17 cellular contexts compared by ENCODE assay signal in genomic region chr4:119661231-119661630, GRCh38. TPM values are rescaled to one million over a fixed set of nuclear protein-coding genes. Genes with fewer than 3 reads are reported as not detected.
DNase-seq lines count a peak whose midpoint lies in the region; ATAC-seq, FAIRE-seq and TF ChIP-seq lines count a peak whose summit lies in the region.
"Had no signal": no experiment of that assay in that cellular context is flagged by ENCODE, and none has a peak within 500 bp of the region (broad histone marks: within the 10 kb centered on the region; RNA-seq: fewer than 3 reads in every experiment).

No MANE protein-coding gene starts in this region.

- H3K27me3 ChIP-seq in HepG2 (ENCODE audit: control insufficient read depth in 1 of 2, insufficient read depth in 2 of 2, low read length in 2 of 2) (no peaks in the 10 kb centered on the region), right lobe of liver (no peaks in the 10 kb centered on the region), K562 (ENCODE audit: control insufficient read depth in 2 of 2, insufficient read depth in 2 of 2, low read length in 2 of 2) (no peaks in the 10 kb centered on the region), H7 (ENCODE audit: control insufficient read depth, insufficient read depth, low read length) (no peaks in the 10 kb centered on the region)
- H3K27me3 ChIP-seq: BLaER1 treated with 17β-estradiol and CSF1 and Interleukin-3, amounts not matched to agents 10 nM and 100 nM had no signal

- BruUV-seq in HepG2 (replicated peaks; lab: Mats Ljungman, UMichigan) (no TSS peak), K562 (replicated peaks; lab: Mats Ljungman, UMichigan) (no TSS peak)

- TF ChIP-seq EP300 in HepG2 (IDR thresholded peaks at IDR 0.05; ENCODE audit: low read depth in 2 of 2, low read length in 2 of 2): no peak
- TF ChIP-seq EP300 in HepG2 (CRISPR knock-in tag; IDR thresholded peaks at IDR 0.05; ENCODE audit: borderline replicate concordance): no peak
- TF ChIP-seq EP300 in K562 (IDR thresholded peaks at IDR 0.05; ENCODE audit: low read length): no peak

- H4K20me1 ChIP-seq in HepG2 (ENCODE audit: insufficient read depth, low read length) (no peaks in the 10 kb centered on the region), K562 (replicated peaks; ENCODE audit: control insufficient read depth, insufficient read depth, low read length) (no peaks in the 10 kb centered on the region)
- H4K20me1 ChIP-seq: BLaER1 treated with 17β-estradiol and CSF1 and Interleukin-3, amounts not matched to agents 10 nM and 100 nM had no signal

- H3K4me1 ChIP-seq in HepG2 (ENCODE audit: insufficient read depth, low read length) (no peaks in the 10 kb centered on the region), right lobe of liver (no peaks in the 10 kb centered on the region), K562 (replicated peaks in 1 of 2; ENCODE audit: control insufficient read depth in 2 of 2, insufficient read depth in 2 of 2, low read length in 2 of 2) (no peaks in the 10 kb centered on the region), mucosa of descending colon (ENCODE audit: low read depth) (no peaks in the 10 kb centered on the region)
- H3K4me1 ChIP-seq: BLaER1 treated with 17β-estradiol and CSF1 and Interleukin-3, amounts not matched to agents 10 nM and 100 nM had no signal

- H3K4me3 ChIP-seq in HepG2 (replicated peaks in 1 of 3; ENCODE audit: insufficient read depth in 1 of 3, low read depth in 2 of 3, low read length in 3 of 3) (no peak overlapping the region), right lobe of liver (no peak overlapping the region), K562 (no peak overlapping the region), mucosa of descending colon (no peak overlapping the region), H7 (ENCODE audit: insufficient read depth, low read depth, low read length) (no peak overlapping the region)
- H3K4me3 ChIP-seq: BLaER1 treated with 17β-estradiol and CSF1 and Interleukin-3, amounts not matched to agents 10 nM and 100 nM; GM23338 had no signal

- in situ Hi-C loops in HepG2 (cut with HindIII; ENCODE audit: extremely low pct_ligation_motif_present, low pct_unique_long_range_greater_than_20kb) (no loop called here), K562 (cut with MboI) (no loop called here)

- no peak overlapping the region for H3K9ac ChIP-seq in HepG2 (ENCODE audit: insufficient read depth, low read depth, low read length)
- no peak overlapping the region for H3K9ac ChIP-seq in K562 (ENCODE audit: insufficient read depth in 1 of 2, low read depth in 2 of 2, low read length in 2 of 2)
- H3K9ac ChIP-seq: BLaER1 treated with 17β-estradiol and CSF1 and Interleukin-3, amounts not matched to agents 10 nM and 100 nM had no signal

- FAIRE-seq in HepG2 (lab: Jason Lieb, UNC): no peak
- no peak for FAIRE-seq in K562 (lab: Jason Lieb, UNC)
- FAIRE-seq: G401.6, GM12891, GM19239 had no signal

- H2AFZ ChIP-seq in HepG2 (ENCODE audit: low read length): no peak overlapping the region
- no peak overlapping the region for H2AFZ ChIP-seq in K562 (ENCODE audit: low read depth, low read length)
- H2AFZ ChIP-seq: GM23338 had no signal

- no peaks in the 10 kb centered on the region for H3K9me1 ChIP-seq in K562 (ENCODE audit: control insufficient read depth, insufficient read depth, low read length)

- POLR2A ChIA-PET in HepG2 (lab: Yijun Ruan, JAX) (no interaction called here), K562 (lab: Yijun Ruan, JAX) (no interaction called here)

- CTCF ChIA-PET in HepG2 (lab: Yijun Ruan, JAX; ENCODE audit: low intra/inter-chr PET ratio, low total read pairs) (no interaction called here), K562 (lab: Yijun Ruan, JAX; ENCODE audit: low intra/inter-chr PET ratio) (no interaction called here)

- WGBS in HepG2 (ENCODE audit: low lambda C conversion rate): 0% methylated on average over 1 of the region's 1 CpG
- 10% methylated on average over 1 of the region's 1 CpG for WGBS in right lobe of liver (ENCODE audit: insufficient coverage, low coverage, low lambda C conversion rate, missing lambda C conversion rate)
- WGBS in K562 (ENCODE audit: insufficient coverage, low coverage, missing lambda C conversion rate): 0% methylated on average over 1 of the region's 1 CpG

- ATAC-seq in HepG2 (no peak), right lobe of liver (no peak), K562 (no peak), mucosa of descending colon (peak; percentile 42), GM19467 (IDR thresholded peaks at IDR 0.05; ENCODE audit: unreplicated experiment) (no peak)
- ATAC-seq: GM23338 had no signal

- no peak for TF ChIP-seq CTCF in HepG2 (CRISPR knock-in tag; IDR thresholded peaks at IDR 0.05)
- TF ChIP-seq CTCF in right lobe of liver (IDR thresholded peaks at IDR 0.05): no peak
- no peak for TF ChIP-seq CTCF in K562 (IDR thresholded peaks at IDR 0.05 in 2 of 3, conservative IDR thresholded peaks at IDR 0.05 in 1 of 3; ENCODE audit: insufficient read depth in 2 of 3, low read depth in 1 of 3, low read length in 3 of 3)
- TF ChIP-seq CTCF in mucosa of descending colon (IDR thresholded peaks at IDR 0.05): no peak

- no peak for TF ChIP-seq RAD21 in HepG2 (CRISPR knock-in tag; IDR thresholded peaks at IDR 0.05)
- TF ChIP-seq RAD21 in K562 (CRISPR knock-in tag; conservative IDR thresholded peaks at IDR 0.05 in 1 of 2, IDR thresholded peaks at IDR 0.05 in 1 of 2): no peak

- H3K27ac ChIP-seq in HepG2 (ENCODE audit: extremely low read length, insufficient read depth, low read length) (no peak overlapping the region), right lobe of liver (no peak overlapping the region), K562 (ENCODE audit: extremely low read depth, low read depth, low read length) (no peak overlapping the region)
- H3K27ac ChIP-seq: BLaER1 treated with 17β-estradiol and CSF1 and Interleukin-3, amounts not matched to agents 10 nM and 100 nM; HL-60 had no signal

- H3K79me2 ChIP-seq in HepG2 (ENCODE audit: insufficient read depth, low read length) (no peaks in the 10 kb centered on the region), K562 (ENCODE audit: control insufficient read depth, insufficient read depth, low read length) (no peaks in the 10 kb centered on the region)

- intact Hi-C loops in HepG2 (cut with micrococcal nuclease; ENCODE audit: unreplicated experiment) (no loop called here), right lobe of liver (cut with DNase I) (no loop called here), K562 (cut with micrococcal nuclease) (no loop called here), mucosa of descending colon (cut with DNase I, micrococcal nuclease) (no loop called here)

- H3K9me3 ChIP-seq in HepG2 (ENCODE audit: low read length) (no peaks in the 10 kb centered on the region), right lobe of liver (no peaks in the 10 kb centered on the region), K562 (replicated peaks; ENCODE audit: control insufficient read depth, insufficient read depth, low read depth, low read length) (no peaks in the 10 kb centered on the region), mucosa of descending colon (no peaks in the 10 kb centered on the region)

- TF ChIP-seq POLR2A in HepG2 (IDR thresholded peaks at IDR 0.05; ENCODE audit: insufficient read depth in 1 of 2, low read depth in 2 of 2, low read length in 2 of 2) (no peak), right lobe of liver (IDR thresholded peaks at IDR 0.05) (no peak), K562 (conservative IDR thresholded peaks at IDR 0.05) (no peak)

- DNase-seq in HepG2 (ENCODE audit: low spot score): no peak
- no peak for DNase-seq in right lobe of liver
- DNase-seq in K562 (ENCODE audit: extremely low read depth in 1 of 4, low spot score in 3 of 4): no peak
- no peak for DNase-seq in mucosa of descending colon
- DNase-seq in putamen (ENCODE audit: low spot score): no peak
- DNase-seq in H7: no peak
- DNase-seq: CD8-positive, alpha-beta memory T cell; COR-L47; H9; KG1 had no signal

- H3K36me3 ChIP-seq in HepG2 (replicated peaks in 1 of 2; ENCODE audit: control insufficient read depth in 1 of 2, insufficient read depth in 2 of 2, low read length in 2 of 2) (no peaks in the 10 kb centered on the region), right lobe of liver (no peaks in the 10 kb centered on the region), K562 (ENCODE audit: control insufficient read depth, insufficient read depth, low read length) (no peaks in the 10 kb centered on the region), mucosa of descending colon (ENCODE audit: low read depth) (no peaks in the 10 kb centered on the region), H7 (replicated peaks; ENCODE audit: control insufficient read depth, insufficient read depth, low read length) (no peaks in the 10 kb centered on the region)
- H3K36me3 ChIP-seq: BLaER1 treated with 17β-estradiol and CSF1 and Interleukin-3, amounts not matched to agents 10 nM and 100 nM had no signal

- H3K4me2 ChIP-seq in HepG2 (ENCODE audit: low read depth, low read length) (no peak overlapping the region), K562 (ENCODE audit: insufficient read depth, low read length) (no peak overlapping the region)
- H3K4me2 ChIP-seq: BLaER1 treated with 17β-estradiol and CSF1 and Interleukin-3, amounts not matched to agents 10 nM and 100 nM; GM23338 had no signal

RNA-seq across cellular contexts. Expression of gene PDE5A, which starts 32.6 kb away (rescaled TPM):
- total RNA-seq in HepG2 (2016; rRNA removed; fragmentation: Illumina TruSeq; extraction: Trizol) (0.44 and 0.53 TPM in 2 replicates), right lobe of liver (1 to 10 TPM in 3 of 6 experiments, under 1 TPM in 3; 0.56 to 2.4 (median 0.91) TPM), K562 (2014; rRNA removed) (0.41 TPM in 2 replicates), K562 (2014; rRNA removed; fragmentation: Illumina TruSeq; extraction: Trizol) (0.25 and 0.32 TPM in 2 replicates), K562 (2015; rRNA removed; fragmentation: Illumina TruSeq; extraction: Trizol) (0.08 and 0.11 TPM in 2 replicates), K562 (2021) (0.29 and 0.49 TPM in 2 replicates), mucosa of descending colon (100 to 1,000 TPM in 1 of 3 donors, 10 to 100 TPM in 2; 35.4 to 131 (median 58.4) TPM)
- 0.51 TPM in 1 of 2 replicates, not detected in the other for total RNA-seq in HepG2 (2016; cell fraction: cytosol; rRNA removed; fragmentation: Illumina TruSeq; extraction: Trizol; ENCODE audit: low read depth)
- total RNA-seq in HepG2 (2016; cell fraction: insoluble cytoplasmic fraction; rRNA removed; fragmentation: Illumina TruSeq; extraction: Trizol): 0.06 and 0.61 TPM in 2 replicates
- 0.15 and 0.17 TPM in 2 replicates for total RNA-seq in HepG2 (2016; cell fraction: membrane; rRNA removed; fragmentation: Illumina TruSeq; extraction: Trizol)
- total RNA-seq in HepG2 (2016; cell fraction: nucleus; rRNA removed; fragmentation: Illumina TruSeq; extraction: Trizol): 0.43 and 1.3 TPM in 2 replicates
- polyA plus RNA-seq in HepG2 (2011; rRNA removed) (0.20 and 0.22 TPM in 2 replicates), K562 (2011; rRNA removed) (0.36 and 0.45 TPM in 2 replicates), K562 (2014; fragmentation: Illumina TruSeq; extraction: Trizol) (0.07 and 0.51 TPM in 2 replicates), K562 (2014; fragmentation: Nextera tagmentation; extraction: Ambion mirVana) (1 to 10 TPM; 1.5 to 1.9 TPM), K562 (2014; rRNA removed) (0.08 and 0.47 TPM in 2 replicates)
- 0.03 and 0.05 TPM in 2 replicates for polyA plus RNA-seq in HepG2 (2011; cell fraction: cytosol; rRNA removed)
- 0.16 and 0.35 TPM in 2 replicates for polyA plus RNA-seq in HepG2 (2011; cell fraction: nucleus; rRNA removed)
- polyA plus RNA-seq in HepG2 (2012): 1.8 and 2.2 TPM in 2 replicates
- polyA plus RNA-seq in HepG2 (2016; cell fraction: cytosol; fragmentation: Illumina TruSeq; extraction: Trizol; ENCODE audit: low read depth): not detected in 2 replicates
- polyA plus RNA-seq in HepG2 (2016; cell fraction: insoluble cytoplasmic fraction; fragmentation: Illumina TruSeq; extraction: Trizol; ENCODE audit: low read depth): 0.08 and 0.11 TPM in 2 replicates
- 0.10 TPM in 1 of 2 replicates, not detected in the other for polyA plus RNA-seq in HepG2 (2016; cell fraction: membrane; fragmentation: Illumina TruSeq; extraction: Trizol; ENCODE audit: low read depth)
- 0.07 and 0.12 TPM in 2 replicates for polyA plus RNA-seq in HepG2 (2016; cell fraction: nucleus; fragmentation: Illumina TruSeq; extraction: Trizol; ENCODE audit: insufficient read depth, low read depth)
- polyA minus RNA-seq in HepG2 (2011; rRNA and poly(A)+ RNA removed; ENCODE audit: low replicate concordance): 0.38 and 0.82 TPM in 2 replicates
- polyA minus RNA-seq in HepG2 (2011; cell fraction: cytosol; rRNA and poly(A)+ RNA removed): 0.89 and 1.4 TPM in 2 replicates
- 0.39 and 1.4 TPM in 2 replicates for polyA minus RNA-seq in HepG2 (2011; cell fraction: nucleus; rRNA and poly(A)+ RNA removed)
- 2.1 and 2.5 TPM in 2 replicates for total RNA-seq in K562 (2011; cell fraction: chromatin; rRNA removed; ENCODE audit: low replicate concordance)
- 0.33 and 2.1 TPM in 2 replicates for total RNA-seq in K562 (2011; cell fraction: nucleolus; rRNA removed)
- total RNA-seq in K562 (2011; cell fraction: nucleoplasm; rRNA removed): 0.53 and 1.3 TPM in 2 replicates
- polyA plus RNA-seq in K562 (2011; cell fraction: cytosol; rRNA removed): 0.06 and 0.21 TPM in 2 replicates
- 0.28 and 0.94 TPM in 2 replicates for polyA plus RNA-seq in K562 (2011; cell fraction: nucleus; rRNA removed)
- 1.1 and 2.9 TPM in 2 replicates for polyA plus RNA-seq in K562 (2012)
- polyA minus RNA-seq in K562 (2011; rRNA and poly(A)+ RNA removed): 0.45 and 1.3 TPM in 2 replicates
- 0.76 TPM in 1 of 2 replicates, not detected in the other for polyA minus RNA-seq in K562 (2011; cell fraction: cytosol; rRNA and poly(A)+ RNA removed)
- polyA minus RNA-seq in K562 (2011; cell fraction: nucleus; rRNA and poly(A)+ RNA removed): 0.44 and 0.94 TPM in 2 replicates
- total RNA-seq in H7 (2014; rRNA removed; shearing (Covaris generic)): 17.2 and 24.4 TPM in 2 replicates

Comparison
In these comparisons a context has a peak if more than half of its experiments do, and no peak if none do; other contexts are left out.
1. Of the 241 proteins assayed by ChIP-seq in both HepG2 and K562: peak only in HepG2: none; only in K562: CEBPB; in both: none; in neither: 238; mixed calls (peak in some experiments, not most) for 2.